15 cellular contexts compared by ENCODE assay signal in the genomic region with DNA sequence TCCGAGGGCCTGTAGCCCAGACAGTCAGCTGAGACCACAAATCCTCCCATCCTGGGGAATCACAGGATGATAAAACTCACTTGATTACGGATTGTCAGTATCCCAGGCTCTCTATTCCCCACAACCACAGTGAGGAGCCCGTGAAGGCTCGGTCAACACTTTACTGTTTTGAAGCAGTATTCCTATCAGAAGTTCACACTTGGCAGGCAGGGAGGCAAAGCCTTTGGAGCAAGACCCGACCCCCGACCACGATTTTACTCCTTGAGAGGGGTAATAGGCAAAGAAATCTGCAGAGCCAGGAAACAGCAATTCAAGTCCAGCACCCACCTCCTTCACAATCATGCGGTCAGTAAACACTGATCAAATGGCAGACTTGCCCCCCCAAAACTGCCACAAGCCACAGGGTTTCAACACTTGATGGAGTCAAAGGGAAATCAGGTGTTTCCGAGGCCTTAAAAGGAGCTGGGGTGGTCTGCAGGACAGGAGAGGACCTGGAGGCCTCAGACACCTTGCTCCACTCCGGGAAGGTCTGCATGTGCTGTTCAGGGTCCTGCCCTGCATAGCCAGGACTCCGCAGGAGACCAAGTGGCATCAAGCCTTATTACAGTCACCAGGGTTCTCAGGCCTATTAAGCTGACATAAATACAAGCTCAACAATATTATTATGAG. TPM values are rescaled to one million over a fixed set of nuclear protein-coding genes. Genes with fewer than 3 reads are reported as not detected.
DNase-seq lines count a peak whose midpoint lies in the region; FAIRE-seq and TF ChIP-seq lines count a peak whose summit lies in the region.
"Had no signal": no experiment of that assay in that cellular context is flagged by ENCODE, and none has a peak within 500 bp of the region (broad histone marks: within the 10 kb centered on the region; RNA-seq: fewer than 3 reads in every experiment).

No MANE protein-coding gene starts in this region.

- peaks cover 98% of the 10 kb centered on the region for H3K79me2 ChIP-seq in MM.1S (ENCODE audit: low read length)
- H3K79me2 ChIP-seq in endothelial cell of umbilical vein (ENCODE audit: control insufficient read depth, insufficient read depth, low read length), result peaks cover 96% of the 10 kb centered on the region

- H3K9me2 ChIP-seq in MM.1S (replicated peaks; ENCODE audit: insufficient read depth, low read length), result no peaks in the 10 kb centered on the region

- DNase-seq in MM.1S, result no peak
- DNase-seq in endothelial cell of umbilical vein (ENCODE audit: low read depth, low spot score), result no peak
- DNase-seq in AML-193 (lab: John Stamatoyannopoulos, UW), result no peak
- no peak for DNase-seq in stimulated activated naive CD4-positive, alpha-beta T cell (lab: John Stamatoyannopoulos, UW)
- no peak for DNase-seq in kidney tubule cell (ENCODE audit: low spot score)
- no peak for DNase-seq in central memory CD4-positive, alpha-beta T cell
- DNase-seq: activated CD8-positive, alpha-beta memory T cell treated with anti-CD3 and anti-CD28 coated beads, Interleukin-2, amount 10 ng/mL, durations not matched to agents 7 days and 5 days; GDM1; NCI-H1930; stimulated activated CD4-positive, alpha-beta T cell treated with anti-CD3 and anti-CD28 coated beads, Interleukin-2, amount 100 ng/mL, for 48 hours; T1000 had no signal

- BruUV-seq in endothelial cell of umbilical vein (replicated peaks; lab: Mats Ljungman, UMichigan), result TSS peak; percentile 82

- no peak overlapping the region for H3K4me3 ChIP-seq in BLaER1
- no peak overlapping the region for H3K4me3 ChIP-seq in MM.1S (ENCODE audit: low read length)
- no peak overlapping the region for H3K4me3 ChIP-seq in endothelial cell of umbilical vein (replicated peaks in 1 of 3; ENCODE audit: insufficient read depth in 1 of 3, low read depth in 1 of 3, low read length in 3 of 3)
- H3K4me3 ChIP-seq in neutrophil (ENCODE audit: low read depth in 1 of 2, low read length in 1 of 2), result peak overlapping the region; percentile 56 to 57
- H3K4me3 ChIP-seq: neural progenitor cell had no signal

- H3K36me3 ChIP-seq in BLaER1 (peaks cover 14% of the 10 kb centered on the region; the same call in 1 of the 2 replicates), MM.1S (replicated peaks; ENCODE audit: insufficient read depth, low read length) (no peaks in the 10 kb centered on the region; the same call in 1 of the 2 replicates), endothelial cell of umbilical vein (ENCODE audit: control insufficient read depth in 2 of 2, extremely low read depth in 1 of 2, insufficient read depth in 2 of 2, low read length in 2 of 2) (no peaks in the 10 kb centered on the region), neutrophil (no peaks in the 10 kb centered on the region)
- H3K36me3 ChIP-seq: neural progenitor cell had no signal

- CTCF ChIA-PET in endothelial cell of umbilical vein (lab: Charles Lee), result interaction anchor here (0.6 to 1.5 kb wide), 6 partner anchors 11 to 181 kb away, joined by 3 to 7 read pairs (median 3); no protein-coding TSS in a partner anchor

- TF ChIP-seq CTCF in MM.1S (IDR thresholded peaks at IDR 0.05; ENCODE audit: low read length) (no peak), endothelial cell of umbilical vein (IDR thresholded peaks at IDR 0.05; ENCODE audit: extremely low read depth in 1 of 2, insufficient read depth in 1 of 2, low read depth in 1 of 2, low read length in 2 of 2) (no peak), neutrophil (IDR thresholded peaks at IDR 0.05) (no peak)

- H3K9ac ChIP-seq in BLaER1 (no peak overlapping the region), MM.1S (ENCODE audit: low read length) (no peak overlapping the region), endothelial cell of umbilical vein (replicated peaks; ENCODE audit: extremely low read depth, insufficient read depth, low read length) (peak overlapping the region; percentile 61)
- H3K9ac ChIP-seq: neural progenitor cell had no signal

- H3F3A ChIP-seq in MM.1S (ENCODE audit: insufficient read depth, low read length), result peaks cover 32% of the 10 kb centered on the region

- POLR2A ChIA-PET in endothelial cell of umbilical vein (lab: Charles Lee), result no interaction called here

- H4K20me1 ChIP-seq in BLaER1 (peaks cover 93% of the 10 kb centered on the region), MM.1S (ENCODE audit: insufficient read depth, low read length) (peaks cover 55% of the 10 kb centered on the region), endothelial cell of umbilical vein (replicated peaks; ENCODE audit: control insufficient read depth, extremely low read depth, insufficient read depth, low read length) (no peaks in the 10 kb centered on the region)

- peaks cover 73% of the 10 kb centered on the region for H3K4me1 ChIP-seq in BLaER1
- peaks cover 58% of the 10 kb centered on the region for H3K4me1 ChIP-seq in MM.1S (ENCODE audit: low read length)
- H3K4me1 ChIP-seq in endothelial cell of umbilical vein (ENCODE audit: control insufficient read depth, extremely low read depth, insufficient read depth, low read length), result peaks cover 29% of the 10 kb centered on the region
- peaks cover 56 to 66% of the 10 kb centered on the region in 2 experiments for H3K4me1 ChIP-seq in neutrophil (ENCODE audit: control insufficient read depth in 1 of 2, insufficient read depth in 1 of 2, low read depth in 1 of 2, low read length in 1 of 2)

- dilution Hi-C loops in endothelial cell of umbilical vein (cut with MboI; ENCODE audit: extremely low pct_ligation_motif_present, low sequenced_read_pairs), result no loop called here

- H3K27ac ChIP-seq in BLaER1 (0 out of 2 replicates have a peak overlapping the region, but pooled peaks have one; percentile 10), MM.1S (ENCODE audit: low read length) (peak overlapping the region; percentile 79; the same call in 1 of the 2 replicates), endothelial cell of umbilical vein (ENCODE audit: insufficient read depth, low read depth, low read length) (peak overlapping the region; percentile 86), neutrophil (peak overlapping the region; percentile 91)
- H3K27ac ChIP-seq: neural progenitor cell had no signal

- H3K9me3 ChIP-seq in BLaER1 (no peaks in the 10 kb centered on the region), MM.1S (replicated peaks; ENCODE audit: insufficient read depth, low read length) (no peaks in the 10 kb centered on the region), endothelial cell of umbilical vein (replicated peaks; ENCODE audit: control insufficient read depth, insufficient read depth, low read length) (no peaks in the 10 kb centered on the region), neutrophil (no peaks in the 10 kb centered on the region)

- no peak for TF ChIP-seq POLR2A in endothelial cell of umbilical vein (IDR thresholded peaks at IDR 0.05; ENCODE audit: low read depth, low read length)

- peak overlapping the region; percentile 73 for H3K4me2 ChIP-seq in BLaER1
- H3K4me2 ChIP-seq in MM.1S (ENCODE audit: low read depth, low read length), result peak overlapping the region; percentile 96; the same call in 1 of the 2 replicates
- no peak overlapping the region for H3K4me2 ChIP-seq in endothelial cell of umbilical vein (ENCODE audit: insufficient read depth, low read length)
- H3K4me2 ChIP-seq: neural progenitor cell had no signal

- H3K27me3 ChIP-seq in BLaER1 (no peaks in the 10 kb centered on the region), MM.1S (replicated peaks; ENCODE audit: insufficient read depth, low read length) (no peaks in the 10 kb centered on the region), endothelial cell of umbilical vein (ENCODE audit: control insufficient read depth in 2 of 2, insufficient read depth in 2 of 2, low read length in 2 of 2) (no peaks in the 10 kb centered on the region), neutrophil (no peaks in the 10 kb centered on the region)
- H3K27me3 ChIP-seq: neural progenitor cell had no signal

- no peaks in the 10 kb centered on the region for H3K9me1 ChIP-seq in endothelial cell of umbilical vein (replicated peaks; ENCODE audit: control insufficient read depth, extremely low read depth, insufficient read depth, low read length)

- no peak for FAIRE-seq in endothelial cell of umbilical vein (lab: Jason Lieb, UNC)
- FAIRE-seq: endometrium had no signal

- no peak overlapping the region for H2AFZ ChIP-seq in MM.1S (ENCODE audit: low read length)
- no peak overlapping the region for H2AFZ ChIP-seq in endothelial cell of umbilical vein (ENCODE audit: low read depth, low read length)
- H2AFZ ChIP-seq: neural progenitor cell had no signal

- intact Hi-C loops in endothelial cell of umbilical vein (cut with micrococcal nuclease), result loop anchor here (1.0 kb wide), 1 partner anchor 9 kb away; no protein-coding TSS in a partner anchor

TF ChIP-seq in endothelial cell of umbilical vein, 7 proteins besides CTCF, POLR2A, EP300 and RAD21:
- TF ChIP-seq, protein P1, sequence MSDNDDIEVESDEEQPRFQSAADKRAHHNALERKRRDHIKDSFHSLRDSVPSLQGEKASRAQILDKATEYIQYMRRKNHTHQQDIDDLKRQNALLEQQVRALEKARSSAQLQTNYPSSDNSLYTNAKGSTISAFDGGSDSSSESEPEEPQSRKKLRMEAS (IDR thresholded peaks at IDR 0.05; ENCODE audit: insufficient read depth, insufficient read length), result no peak
- TF ChIP-seq JUN (IDR thresholded peaks at IDR 0.05; ENCODE audit: borderline replicate concordance, insufficient read depth, insufficient read length, low read depth) (no peak), MYC (IDR thresholded peaks at IDR 0.05; ENCODE audit: low read depth, low read length) (no peak), GATA2 (IDR thresholded peaks at IDR 0.05; ENCODE audit: insufficient read depth, insufficient read length, low read depth, low read length) (no peak), POLR2AphosphoS5 (IDR thresholded peaks at IDR 0.05; ENCODE audit: insufficient read depth, low read depth, low read length) (no peak), FOS (IDR thresholded peaks at IDR 0.05; ENCODE audit: borderline replicate concordance, insufficient read depth, low read length) (no peak), EZH2 (IDR thresholded peaks at IDR 0.05; ENCODE audit: borderline replicate concordance, low read depth, low read length, severe bottlenecking) (no peak)

RNA-seq across cellular contexts. Expression of gene BICD2, which starts 25.2 kb away (rescaled TPM):
- 37.9 and 39.3 TPM in 2 replicates for total RNA-seq in endothelial cell of umbilical vein
- polyA plus RNA-seq in endothelial cell of umbilical vein, result 10.7 and 14.3 TPM in 2 replicates
- polyA plus RNA-seq in endothelial cell of umbilical vein (2011; cell fraction: cytosol; rRNA removed), result 14.3 and 15.3 TPM in 2 replicates
- polyA plus RNA-seq in endothelial cell of umbilical vein (2011; cell fraction: nucleus; rRNA removed), result 14.5 and 15.9 TPM in 2 replicates
- polyA plus RNA-seq in endothelial cell of umbilical vein (2012), result 27.3 and 29.9 TPM in 2 replicates
- polyA minus RNA-seq in endothelial cell of umbilical vein, result 15.9 and 18.7 TPM in 2 replicates
- polyA minus RNA-seq in endothelial cell of umbilical vein (2011; cell fraction: cytosol; rRNA and poly(A)+ RNA removed), result 7.6 TPM
- polyA minus RNA-seq in endothelial cell of umbilical vein (2011; cell fraction: nucleus; rRNA and poly(A)+ RNA removed), result 8.5 and 9.8 TPM in 2 replicates

Comparison
In these comparisons a context has a peak if more than half of its experiments do, and no peak if none do; other contexts are left out.
1. H3K27ac ChIP-seq: peak in every context shown above with its lines; median percentile 91 in neutrophil; 86 in endothelial cell of umbilical vein; 79 in MM.1S; 10 in BLaER1.
2. H3K4me3 ChIP-seq: peak in neutrophil (2 of 2); none in BLaER1 (single experiment), MM.1S (single experiment) and endothelial cell of umbilical vein (0 of 3).